In genomic region chr5:67006152-67006848, GRCh38 we compare ENCODE assay signal across 11 cellular contexts.
DNase-seq lines count a peak whose midpoint lies in the region; ATAC-seq, FAIRE-seq and TF ChIP-seq lines count a peak whose summit lies in the region.
"Had no signal": no experiment of that assay in that cellular context is flagged by ENCODE, and none has a peak within 500 bp of the region (broad histone marks: within the 10 kb centered on the region; RNA-seq: fewer than 3 reads in every experiment).

No MANE protein-coding gene starts in this region.

- peak overlapping the region; percentile 36 to 49 for H3K4me3 ChIP-seq in left lung
- peak overlapping the region; percentile 72 for H3K4me3 ChIP-seq in thoracic aorta

- H3K9me3 Mint-ChIP-seq in activated T-cell treated with anti-CD3 and anti-CD28 coated beads, Interleukin-2, amount 50 U/mL, for 72 hours, result no peaks in the 10 kb centered on the region
- H3K9me3 Mint-ChIP-seq in activated naive CD8-positive, alpha-beta T cell (ENCODE audit: low read depth), result no peaks in the 10 kb centered on the region

- H3K27ac Mint-ChIP-seq in activated T-cell treated with anti-CD3 and anti-CD28 coated beads, Interleukin-2, amount 50 U/mL, for 72 hours, result peak overlapping the region; percentile 96
- H3K27ac Mint-ChIP-seq in activated naive CD8-positive, alpha-beta T cell, result peak overlapping the region; percentile 98

- H3K27ac ChIP-seq in left lung (peak overlapping the region in 1 of 2 donors; percentile 9), thoracic aorta (no peak overlapping the region)

- no peak for FAIRE-seq in urothelium cell line (lab: Jason Lieb, UNC)

- TF ChIP-seq CTCF in left lung (IDR thresholded peaks at IDR 0.05), result no peak
- TF ChIP-seq CTCF in thoracic aorta (IDR thresholded peaks at IDR 0.05), result no peak

- intact Hi-C loops in left lung (cut with DNase I), result no loop called here

- H3K9me3 ChIP-seq in left lung (no peaks in the 10 kb centered on the region), thoracic aorta (no peaks in the 10 kb centered on the region)

- ATAC-seq in activated T-cell treated with anti-CD3 and anti-CD28 coated beads, Interleukin-2, amount 50 U/mL, for 72 hours (replicated peaks in 1 of 2), result peak; percentile 30 to 35
- ATAC-seq in left lung (no peak), thoracic aorta (ENCODE audit: insufficient number of reproducible peaks, low FRiP score, low read depth) (no peak)

- H3K36me3 ChIP-seq in left lung (no peaks in the 10 kb centered on the region), thoracic aorta (no peaks in the 10 kb centered on the region)

- H3K4me1 Mint-ChIP-seq in activated T-cell treated with anti-CD3 and anti-CD28 coated beads, Interleukin-2, amount 50 U/mL, for 72 hours (ENCODE audit: low read depth), result peaks cover 91% of the 10 kb centered on the region
- peaks cover 87% of the 10 kb centered on the region for H3K4me1 Mint-ChIP-seq in activated naive CD8-positive, alpha-beta T cell (ENCODE audit: low read depth)

- peak overlapping the region; percentile 93 to 94 for H3K4me3 Mint-ChIP-seq in activated T-cell treated with anti-CD3 and anti-CD28 coated beads, Interleukin-2, amount 50 U/mL, for 72 hours
- H3K4me3 Mint-ChIP-seq in activated naive CD8-positive, alpha-beta T cell, result peak overlapping the region; percentile 98

- no peaks in the 10 kb centered on the region for H3K27me3 ChIP-seq in left lung
- no peaks in the 10 kb centered on the region for H3K27me3 ChIP-seq in thoracic aorta (replicated peaks; ENCODE audit: insufficient read depth)

- peaks cover 13 to 32% of the 10 kb centered on the region in 2 donors for H3K4me1 ChIP-seq in left lung
- peaks cover 6 to 59% of the 10 kb centered on the region in 2 donors for H3K4me1 ChIP-seq in thoracic aorta (ENCODE audit: control insufficient read depth in 1 of 2, low read depth in 2 of 2)

- H3K36me3 Mint-ChIP-seq in activated T-cell treated with anti-CD3 and anti-CD28 coated beads, Interleukin-2, amount 50 U/mL, for 72 hours (ENCODE audit: insufficient read depth in 2 of 2), result peaks cover 6 to 12% of the 10 kb centered on the region in 2 donors
- peaks cover 20% of the 10 kb centered on the region for H3K36me3 Mint-ChIP-seq in activated naive CD8-positive, alpha-beta T cell

- no peaks in the 10 kb centered on the region for H3K27me3 Mint-ChIP-seq in activated T-cell treated with anti-CD3 and anti-CD28 coated beads, Interleukin-2, amount 50 U/mL, for 72 hours (ENCODE audit: low read depth)
- no peaks in the 10 kb centered on the region for H3K27me3 Mint-ChIP-seq in activated naive CD8-positive, alpha-beta T cell

- DNase-seq in activated T-cell treated with anti-CD3 and anti-CD28 coated beads, Interleukin-2, amount 50 U/mL, for 72 hours, result no peak
- DNase-seq in activated T-cell treated with anti-CD3 and anti-CD28 coated beads, Interleukin-2, amount 50 U/mL, for 48 hours, result no peak
- no peak for DNase-seq in left lung
- DNase-seq in thoracic aorta (ENCODE audit: low spot score), result no peak
- no peak for DNase-seq in EL
- no peak for DNase-seq in urothelium cell line (ENCODE audit: low spot score)
- DNase-seq in putamen (ENCODE audit: low spot score), result no peak
- DNase-seq: KG1; NCI-H524 treated with DMSO at 0.1 percent for 48 hours; stimulated activated CD4-positive, alpha-beta T cell treated with anti-CD3 and anti-CD28 coated beads, Interleukin-2, amount 100 ng/mL, for 24 hours had no signal

Comparison
In these comparisons a context has a peak if more than half of its experiments do, and no peak if none do; other contexts are left out.
1. ATAC-seq: peak in activated T-cell treated with anti-CD3 and anti-CD28 coated beads, Interleukin-2, amount 50 U/mL, for 72 hours (2 of 2); none in left lung (single experiment) and thoracic aorta (single experiment).